In the genomic region with DNA sequence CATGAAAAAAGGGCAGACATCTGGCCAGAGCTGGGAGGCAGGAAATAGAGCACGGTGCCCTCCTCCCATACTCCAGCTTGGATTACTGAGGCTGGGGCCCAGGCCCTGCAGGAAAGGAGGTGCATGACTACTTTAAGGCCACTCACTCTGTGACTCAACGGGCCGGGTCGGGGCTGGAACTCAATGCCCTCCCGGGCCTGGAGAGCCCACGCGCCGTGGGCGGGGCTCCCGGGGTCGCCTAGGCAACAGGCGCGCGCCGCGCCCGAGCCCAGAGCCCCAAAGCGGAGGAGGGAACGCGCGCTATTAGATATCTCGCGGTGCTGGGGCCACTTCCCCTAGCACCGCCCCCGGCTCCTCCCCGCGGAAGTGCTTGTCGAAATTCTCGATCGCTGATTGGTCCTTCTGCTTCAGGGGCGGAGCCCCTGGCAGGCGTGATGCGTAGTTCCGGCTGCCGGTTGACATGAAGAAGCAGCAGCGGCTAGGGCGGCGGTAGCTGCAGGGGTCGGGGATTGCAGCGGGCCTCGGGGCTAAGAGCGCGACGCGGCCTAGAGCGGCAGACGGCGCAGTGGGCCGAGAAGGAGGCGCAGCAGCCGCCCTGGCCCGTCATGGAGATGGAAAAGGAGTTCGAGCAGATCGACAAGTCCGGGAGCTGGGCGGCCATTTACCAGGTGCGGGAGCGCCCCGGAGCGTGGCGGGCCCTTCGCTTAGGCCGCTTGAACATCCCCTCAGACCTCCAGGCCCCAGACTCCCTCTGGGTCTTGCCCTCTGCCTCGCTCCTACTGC, we compare ENCODE assay signal across 8 cellular contexts. TPM values are rescaled to one million over a fixed set of nuclear protein-coding genes. Genes with fewer than 3 reads are reported as not detected.
DNase-seq lines count a peak whose midpoint lies in the region; ATAC-seq, FAIRE-seq and TF ChIP-seq lines count a peak whose summit lies in the region.

A gene (plus strand): TSS at position 461 of the 783 bp plus-strand sequence. CDS start 145 bp downstream, at position 606.

- no peaks in the 10 kb centered on the region for H3K9me3 ChIP-seq in keratinocyte (ENCODE audit: control insufficient read depth, low read depth, low read length)

- peak within 1 kb of the TSS; percentile 91 for H3K9ac ChIP-seq in keratinocyte (ENCODE audit: control insufficient read depth, extremely low read depth, insufficient read depth, low read length)

- peaks cover 19% of the 10 kb centered on the region for H3K4me1 ChIP-seq in keratinocyte (ENCODE audit: control insufficient read depth, extremely low read depth, insufficient read depth, low read length)

- dilution Hi-C loops in keratinocyte (cut with MboI; ENCODE audit: extremely low pct_ligation_motif_present, low sequenced_read_pairs): no loop called here

- peak within 1 kb of the TSS; percentile 96 for H3K4me3 ChIP-seq in AG10803 (ENCODE audit: low read length)
- peak within 1 kb of the TSS; percentile 91 to 99 (median 97) for H3K4me3 ChIP-seq in keratinocyte (ENCODE audit: control insufficient read depth in 2 of 3, extremely low read depth in 1 of 3, insufficient read depth in 2 of 3, low read depth in 1 of 3, low read length in 3 of 3)

- H2AFZ ChIP-seq in keratinocyte (ENCODE audit: control insufficient read depth, low read length): peak within 1 kb of the TSS; percentile 77

- no peaks in the 10 kb centered on the region for H3K27me3 ChIP-seq in keratinocyte (ENCODE audit: control insufficient read depth, extremely low read depth, insufficient read depth, low read length)

- H3K79me2 ChIP-seq in keratinocyte (ENCODE audit: control insufficient read depth, insufficient read depth, low read length): peaks cover 50% of the 10 kb centered on the region

- ATAC-seq in GM19035 (IDR thresholded peaks at IDR 0.05; ENCODE audit: unreplicated experiment) (peak; percentile 93), HG03354 (IDR thresholded peaks at IDR 0.05; ENCODE audit: poor library complexity, severe bottlenecking, unreplicated experiment) (peak; percentile 89)

- FAIRE-seq in keratinocyte (lab: Jason Lieb, UNC): peak; percentile 5

- H3K4me2 ChIP-seq in keratinocyte (ENCODE audit: control insufficient read depth, extremely low read depth, insufficient read depth, low read depth, low read length): peak within 1 kb of the TSS; percentile 81

- H3K9me1 ChIP-seq in keratinocyte (ENCODE audit: control insufficient read depth, extremely low read depth, insufficient read depth, low read length): no peaks in the 10 kb centered on the region

- H3K36me3 ChIP-seq in keratinocyte (ENCODE audit: control insufficient read depth in 2 of 2, extremely low read depth in 1 of 2, insufficient read depth in 2 of 2, low read length in 2 of 2): no peaks in the 10 kb centered on the region

- peak within 1 kb of the TSS; percentile 87 for H3K27ac ChIP-seq in keratinocyte (ENCODE audit: control insufficient read depth, insufficient read depth, low read length)

- TF ChIP-seq CTCF in AG10803 (conservative IDR thresholded peaks at IDR 0.05; ENCODE audit: low read length): peak; percentile 11; the same call in 1 of the 2 replicates
- peak in 2 of 3 experiments; percentile 9 to 16 for TF ChIP-seq CTCF in keratinocyte (optimal IDR thresholded peaks at IDR 0.05 in 1 of 3, IDR thresholded peaks at IDR 0.05 in 1 of 3, conservative IDR thresholded peaks at IDR 0.05 in 1 of 3; ENCODE audit: extremely low read depth in 1 of 3, insufficient read depth in 2 of 3, low read length in 3 of 3)

- peak; percentile 98 for DNase-seq in AG10803 (ENCODE audit: low read depth)
- peak; percentile 99 for DNase-seq in NCI-H460 (ENCODE audit: extremely low read depth, low read depth)
- DNase-seq in activated CD4-positive, CD25-positive, alpha-beta regulatory T cell treated with anti-CD3 and anti-CD28 coated beads, Interleukin-2, amount 50 U/mL, for 72 hours: peak; percentile 99
- DNase-seq in cerebellar nuclear complex (lab: John Stamatoyannopoulos, UW): peak; percentile 85 to 96
- DNase-seq in keratinocyte (ENCODE audit: low read depth, low spot score): peak; percentile 99
- DNase-seq in stimulated activated CD4-positive, alpha-beta T cell treated with anti-CD3 and anti-CD28 coated beads, Interleukin-15, amount 100 ng/mL, for 1 hour (ENCODE audit: low read depth in 1 of 2, low spot score in 1 of 2): peak; percentile 97 to 99

- peaks cover 7% of the 10 kb centered on the region for H4K20me1 ChIP-seq in keratinocyte (ENCODE audit: control insufficient read depth, extremely low read depth, insufficient read depth, low read length)

RNA-seq across cellular contexts. Expression of the gene that starts here (rescaled TPM):
- 24.6 and 26.5 TPM in 2 replicates for total RNA-seq in NCI-H460 (2014; rRNA removed; shearing (Covaris generic))
- 22.5 and 23.1 TPM in 2 replicates for polyA plus RNA-seq in NCI-H460 (2014; cell fraction: nucleus; rRNA removed)
- polyA plus RNA-seq in keratinocyte: 53.3 to 67.4 TPM (median 61.6 TPM) in 3 replicates
- 14.0 TPM for polyA plus RNA-seq in keratinocyte (2011; ENCODE audit: low read depth)
- 71.8 and 85.6 TPM in 2 replicates for polyA plus RNA-seq in keratinocyte (2011; cell fraction: cytosol; rRNA removed)
- polyA plus RNA-seq in keratinocyte (2011; cell fraction: nucleus; rRNA removed): 107 and 110 TPM in 2 replicates
- 42.2 and 66.1 TPM in 2 replicates for polyA plus RNA-seq in keratinocyte (2012; ENCODE audit: low replicate concordance)
- polyA minus RNA-seq in keratinocyte: 65.6 to 73.7 TPM (median 70.3 TPM) in 3 replicates
- 61.6 TPM for polyA minus RNA-seq in keratinocyte (2011; cell fraction: cytosol; rRNA and poly(A)+ RNA removed)
- 38.7 and 64.7 TPM in 2 replicates for polyA minus RNA-seq in keratinocyte (2011; cell fraction: nucleus; rRNA and poly(A)+ RNA removed)

Comparison
In these comparisons a context has a peak if more than half of its experiments do, and no peak if none do; other contexts are left out.
1. Peak in every context shown above with its lines: DNase-seq, ATAC-seq, H3K4me3 ChIP-seq and H3K27ac ChIP-seq.